Comparison of ENCODE assay signal across 13 cellular contexts in genomic region chr12:10618338-10618987, GRCh38. TPM values are rescaled to one million over a fixed set of nuclear protein-coding genes. Genes with fewer than 3 reads are reported as not detected.
DNase-seq lines count a peak whose midpoint lies in the region; ATAC-seq and TF ChIP-seq lines count a peak whose summit lies in the region.
"Had no signal": no experiment of that assay in that cellular context is flagged by ENCODE, and none has a peak within 500 bp of the region (broad histone marks: within the 10 kb centered on the region; RNA-seq: fewer than 3 reads in every experiment).

No MANE protein-coding gene starts in this region.

- H3K27me3 Mint-ChIP-seq in T-helper 17 cell: peaks cover 43% of the 10 kb centered on the region

- H3K4me1 ChIP-seq in gastroesophageal sphincter: no peaks in the 10 kb centered on the region

- DNase-seq in HCEC 1CT (peak; percentile 91), T-helper 17 cell (no peak), fibroblast of pulmonary artery (ENCODE audit: low read depth) (peak; percentile 61), amygdala (lab: John Stamatoyannopoulos, UW) (no peak)
- DNase-seq: activated naive CD4-positive, alpha-beta T cell treated with anti-CD3 and anti-CD28 coated beads, Interleukin-2, amount 50 U/mL, for 16 hours; DND-41; NCI-H748 treated with DMSO at 0.1 percent for 48 hours had no signal

- no peaks in the 10 kb centered on the region for H3K9me3 ChIP-seq in T-helper 17 cell (ENCODE audit: control insufficient read depth, low read length, poor library complexity, severe bottlenecking)
- H3K9me3 ChIP-seq in gastroesophageal sphincter: no peaks in the 10 kb centered on the region

- H3K27me3 ChIP-seq in gastroesophageal sphincter: peaks cover 4% of the 10 kb centered on the region

- WGBS in gastroesophageal sphincter (ENCODE audit: low coverage in 1 of 2), 2 donors: 66 to 70% methylated on average over 4 to 5 of the region's 5 CpGs

- H3K27ac ChIP-seq in 22Rv1 (0 out of 2 replicates have a peak overlapping the region, but pooled peaks have one; percentile 2), gastroesophageal sphincter (no peak overlapping the region)

- H3K4me1 Mint-ChIP-seq in T-helper 17 cell: peaks cover 5% of the 10 kb centered on the region

- peaks cover 2% of the 10 kb centered on the region for H3K36me3 Mint-ChIP-seq in T-helper 17 cell (ENCODE audit: low read depth)

- no peak for ATAC-seq in T-helper 17 cell
- ATAC-seq in gastroesophageal sphincter: no peak
- ATAC-seq in GM18520 (IDR thresholded peaks at IDR 0.05; ENCODE audit: unreplicated experiment): no peak
- ATAC-seq in GM21723 (IDR thresholded peaks at IDR 0.05; ENCODE audit: unreplicated experiment): no peak
- ATAC-seq: sciatic nerve had no signal

- TF ChIP-seq POLR2A in gastroesophageal sphincter (IDR thresholded peaks at IDR 0.05): no peak

- TF ChIP-seq CTCF in 22Rv1 (IDR thresholded peaks at IDR 0.05) (no peak), fibroblast of pulmonary artery (IDR thresholded peaks at IDR 0.05; ENCODE audit: low read length, missing control alignments) (no peak), gastroesophageal sphincter (IDR thresholded peaks at IDR 0.05) (no peak)

- H3K4me3 Mint-ChIP-seq in T-helper 17 cell: no peak overlapping the region
- H3K4me3 Mint-ChIP-seq: B cell had no signal

- no peaks in the 10 kb centered on the region for H3K36me3 ChIP-seq in gastroesophageal sphincter

- H3K4me3 ChIP-seq in fibroblast of pulmonary artery (replicated peaks; ENCODE audit: low read depth, low read length) (no peak overlapping the region), gastroesophageal sphincter (no peak overlapping the region)

- TF ChIP-seq EP300 in gastroesophageal sphincter (IDR thresholded peaks at IDR 0.05): no peak

- peak overlapping the region; percentile 47 for H3K27ac Mint-ChIP-seq in T-helper 17 cell
- H3K27ac Mint-ChIP-seq: B cell had no signal

RNA-seq across cellular contexts. Expression of gene MAGOHB, which starts 5.1 kb away (rescaled TPM):
- 10 to 100 TPM; 10.6 to 11.1 TPM for total RNA-seq in T-helper 17 cell
- total RNA-seq in gastroesophageal sphincter: 10 to 100 TPM; 10.2 to 29.7 (median 11.8) TPM

RNA-seq across cellular contexts. Expression of gene STYK1, which starts 55.4 kb away (rescaled TPM):
- total RNA-seq in T-helper 17 cell: not detected
- total RNA-seq in gastroesophageal sphincter: under 1 TPM in 3 of 4 donors, not detected in 1; 0.40 to 0.77 (median 0.62) TPM
- total RNA-seq: B cell had no signal

Comparison
In these comparisons a context has a peak if more than half of its experiments do, and no peak if none do; other contexts are left out.
1. DNase-seq: peak in HCEC 1CT (single experiment) and fibroblast of pulmonary artery (single experiment); none in T-helper 17 cell (0 of 3) and amygdala (0 of 56).